In the genomic region with DNA sequence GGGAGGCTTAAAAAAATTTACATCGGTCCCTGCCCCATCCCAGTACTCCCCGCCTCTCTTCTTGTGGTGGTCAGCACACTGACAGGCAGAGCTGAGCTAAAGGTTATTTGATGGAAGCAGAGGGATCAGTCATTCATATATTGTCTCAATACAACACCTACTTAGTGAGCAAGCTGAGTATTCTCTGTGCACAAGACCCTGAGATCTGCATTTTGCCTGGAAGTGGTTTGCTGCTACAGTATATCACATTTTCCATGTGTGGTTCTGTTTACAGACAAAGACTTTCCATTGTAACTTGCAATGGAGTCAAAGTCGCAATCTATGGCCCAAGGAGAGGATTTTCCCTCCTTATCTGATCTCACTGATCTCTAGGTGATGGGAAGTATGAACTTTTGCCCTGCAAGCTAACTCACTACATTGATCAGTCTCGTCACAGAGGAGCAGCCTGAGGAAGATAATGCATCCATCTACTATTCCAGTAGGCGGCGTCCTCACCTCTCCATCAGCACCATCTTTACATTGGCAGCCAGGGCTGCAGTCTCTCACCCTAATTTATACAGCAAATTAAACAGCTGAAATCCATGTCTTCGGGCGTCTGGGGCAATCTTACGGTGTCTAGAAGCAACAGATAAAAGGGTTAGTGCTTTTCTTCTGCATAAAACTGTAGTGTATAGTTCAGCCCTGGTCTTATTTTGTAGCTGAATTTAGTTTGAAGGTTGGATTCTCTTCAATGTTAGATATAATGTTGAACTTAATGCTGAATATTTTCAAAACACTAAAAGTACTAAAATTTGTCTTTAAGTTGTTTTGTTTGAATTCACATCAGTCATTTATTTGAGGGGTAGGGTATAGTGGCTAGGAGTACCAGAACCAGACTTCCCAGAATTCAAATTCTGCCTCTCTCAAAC, we compare ENCODE assay signal across 1 cellular context.
TF ChIP-seq lines count a peak whose summit lies in the region.

No MANE protein-coding gene starts in this region.

TF ChIP-seq in HEK293, 187 proteins besides CTCF, POLR2A, EP300 and RAD21 (continued from another document):
- TF ChIP-seq IKZF3 (tag by site-specific recombination; IDR thresholded peaks at IDR 0.05), result peak; percentile 7; the same call in 1 of the 2 replicates
TF ChIP-seq in HEK293: peak in this region for 9.
